10 cellular contexts compared by ENCODE assay signal in genomic region chr14:51922624-51923023, GRCh38.
DNase-seq lines count a peak whose midpoint lies in the region; TF ChIP-seq lines count a peak whose summit lies in the region.
"Had no signal": no experiment of that assay in that cellular context is flagged by ENCODE, and none has a peak within 500 bp of the region (broad histone marks: within the 10 kb centered on the region; RNA-seq: fewer than 3 reads in every experiment).

No MANE protein-coding gene starts in this region.

- DNase-seq in RPMI7951 (ENCODE audit: low read depth): peak; percentile 55
- peak; percentile 7 for DNase-seq in endothelial cell (ENCODE audit: low spot score)
- DNase-seq in medulla oblongata (ENCODE audit: extremely low spot score): peak; percentile 63
- DNase-seq in stromal cell of bone marrow (ENCODE audit: low read depth): peak; percentile 9
- no peak for DNase-seq in NCI-H1092 (lab: John Stamatoyannopoulos, UW)
- no peak for DNase-seq in effector memory CD4-positive, alpha-beta T cell
- DNase-seq in NCI-H1436 (lab: John Stamatoyannopoulos, UW): no peak
- DNase-seq: activated T-cell treated with anti-CD3 and anti-CD28 coated beads, Interleukin-2, amount 50 U/mL, for 1 hour; occipital lobe; thyroid gland had no signal

- peak overlapping the region; percentile 59 for H3K27ac Mint-ChIP-seq in endothelial cell (ENCODE audit: unreplicated experiment)

- TF ChIP-seq CTCF in endothelial cell (IDR thresholded peaks at IDR 0.05; ENCODE audit: unreplicated experiment): no peak

- H3K4me1 ChIP-seq in effector memory CD4-positive, alpha-beta T cell (ENCODE audit: control insufficient read depth, insufficient read depth, low read length, poor library complexity, severe bottlenecking): no peaks in the 10 kb centered on the region
- H3K4me1 ChIP-seq: thyroid gland had no signal

- H3K27me3 Mint-ChIP-seq in endothelial cell (ENCODE audit: unreplicated experiment): no peaks in the 10 kb centered on the region

- H3K36me3 Mint-ChIP-seq in endothelial cell (ENCODE audit: low read depth, unreplicated experiment): no peaks in the 10 kb centered on the region

- no peaks in the 10 kb centered on the region for H3K27me3 ChIP-seq in effector memory CD4-positive, alpha-beta T cell (replicated peaks; ENCODE audit: control insufficient read depth, insufficient read depth, low read length, poor library complexity, severe bottlenecking)
- H3K27me3 ChIP-seq: thyroid gland had no signal

- H3K4me1 Mint-ChIP-seq in endothelial cell (ENCODE audit: unreplicated experiment): peaks cover 12% of the 10 kb centered on the region

- H3K4me3 Mint-ChIP-seq in endothelial cell (ENCODE audit: unreplicated experiment): no peak overlapping the region

- H3K36me3 ChIP-seq in effector memory CD4-positive, alpha-beta T cell (ENCODE audit: control insufficient read depth, insufficient read depth, low read length): peaks cover 5% of the 10 kb centered on the region
- H3K36me3 ChIP-seq: thyroid gland had no signal

- H3K4me3 ChIP-seq in effector memory CD4-positive, alpha-beta T cell (ENCODE audit: insufficient read depth, low read depth, low read length, poor library complexity, severe bottlenecking): no peak overlapping the region
- H3K4me3 ChIP-seq: thyroid gland had no signal

- no peak overlapping the region for H3K27ac ChIP-seq in effector memory CD4-positive, alpha-beta T cell (ENCODE audit: insufficient read depth, low read length, poor library complexity, severe bottlenecking)
- H3K27ac ChIP-seq: thyroid gland had no signal

- no peaks in the 10 kb centered on the region for H3K9me3 Mint-ChIP-seq in endothelial cell (ENCODE audit: unreplicated experiment)

- H3K9me3 ChIP-seq in effector memory CD4-positive, alpha-beta T cell (ENCODE audit: control insufficient read depth, low read length): no peaks in the 10 kb centered on the region
- H3K9me3 ChIP-seq: thyroid gland had no signal

Comparison
In these comparisons a context has a peak if more than half of its experiments do, and no peak if none do; other contexts are left out.
1. DNase-seq: peak in RPMI7951 (single experiment), endothelial cell (single experiment), medulla oblongata (single experiment) and stromal cell of bone marrow (single experiment); none in NCI-H1092 (single experiment), effector memory CD4-positive, alpha-beta T cell (0 of 3) and NCI-H1436 (single experiment).